ENCODE assay signal across 19 cellular contexts in the genomic region with DNA sequence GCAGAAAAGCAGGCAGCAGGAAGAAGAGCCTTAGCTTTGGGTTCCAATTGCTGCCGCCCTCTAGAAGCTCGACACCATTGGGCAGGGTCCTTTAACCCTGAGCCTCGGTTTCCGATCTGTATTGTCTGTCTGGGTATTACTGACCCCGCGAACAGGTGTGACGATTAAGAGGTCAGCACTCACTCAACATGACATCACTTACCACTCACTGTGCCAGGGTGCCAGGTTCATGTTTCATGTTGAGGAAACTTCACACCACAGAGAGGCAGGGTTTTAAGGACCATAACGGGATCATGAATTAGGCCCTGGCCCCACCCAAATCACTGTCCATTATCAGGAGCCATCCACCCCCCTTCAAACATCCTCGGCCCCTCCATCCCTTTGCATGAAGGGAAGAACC.
DNase-seq lines count a peak whose midpoint lies in the region; ATAC-seq, FAIRE-seq and TF ChIP-seq lines count a peak whose summit lies in the region.
"Had no signal": no experiment of that assay in that cellular context is flagged by ENCODE, and none has a peak within 500 bp of the region (broad histone marks: within the 10 kb centered on the region; RNA-seq: fewer than 3 reads in every experiment).

No MANE protein-coding gene starts in this region.

- H3F3A ChIP-seq in neural progenitor cell (ENCODE audit: low read depth), result no peaks in the 10 kb centered on the region

- H4K20me1 ChIP-seq in HepG2 (ENCODE audit: insufficient read depth, low read length), result no peaks in the 10 kb centered on the region
- H4K20me1 ChIP-seq in neural progenitor cell (ENCODE audit: low read depth), result peaks cover 14% of the 10 kb centered on the region

- H3K36me3 ChIP-seq in CD4-positive, alpha-beta memory T cell (ENCODE audit: insufficient read depth, low read length), result peaks cover 30% of the 10 kb centered on the region
- H3K36me3 ChIP-seq in HepG2 (replicated peaks in 1 of 2; ENCODE audit: control insufficient read depth in 1 of 2, insufficient read depth in 2 of 2, low read length in 2 of 2) (peaks cover 12 to 40% of the 10 kb centered on the region in 2 experiments; a peak in 4 of 5 replicates), neural progenitor cell (no peaks in the 10 kb centered on the region)

- peaks cover 12% of the 10 kb centered on the region for H3K4me1 ChIP-seq in CD4-positive, alpha-beta memory T cell (ENCODE audit: insufficient read depth, low read length)
- peaks cover 29% of the 10 kb centered on the region for H3K4me1 ChIP-seq in HepG2 (ENCODE audit: insufficient read depth, low read length)
- H3K4me1 ChIP-seq in neural progenitor cell, result peaks cover 8% of the 10 kb centered on the region
- H3K4me1 ChIP-seq: HAP-1 had no signal

- WGBS in HepG2 (ENCODE audit: low lambda C conversion rate), result over 99% methylated on average over 9 of the region's 9 CpGs

- TF ChIP-seq RAD21 in HepG2 (CRISPR knock-in tag; IDR thresholded peaks at IDR 0.05), result no peak

- no peak for TF ChIP-seq EP300 in HepG2 (IDR thresholded peaks at IDR 0.05; ENCODE audit: low read depth in 2 of 2, low read length in 2 of 2)
- no peak for TF ChIP-seq EP300 in HepG2 (CRISPR knock-in tag; IDR thresholded peaks at IDR 0.05; ENCODE audit: borderline replicate concordance)

- POLR2A ChIA-PET in CD4-positive, alpha-beta memory T cell (lab: Charles Lee; ENCODE audit: partially characterized antibody), result no interaction called here
- POLR2A ChIA-PET in HepG2 (lab: Yijun Ruan, JAX), result interaction anchor here (0.6 kb wide), 1 partner anchor 74 kb away, joined by 3 read pairs; no protein-coding TSS in a partner anchor

- no peaks in the 10 kb centered on the region for H3K79me2 ChIP-seq in HepG2 (ENCODE audit: insufficient read depth, low read length)
- no peaks in the 10 kb centered on the region for H3K79me2 ChIP-seq in neural progenitor cell (ENCODE audit: low read depth)

- no peaks in the 10 kb centered on the region for H3K9me3 ChIP-seq in CD4-positive, alpha-beta memory T cell (ENCODE audit: control insufficient read depth in 1 of 2, low read length in 2 of 2)
- no peaks in the 10 kb centered on the region for H3K9me3 ChIP-seq in HepG2 (ENCODE audit: low read length)
- no peaks in the 10 kb centered on the region for H3K9me3 ChIP-seq in neural progenitor cell (ENCODE audit: low read depth)
- H3K9me3 ChIP-seq: HAP-1 had no signal

- DNase-seq in CD4-positive, alpha-beta memory T cell, result no peak
- peak; percentile 30 for DNase-seq in LHCN-M2 (ENCODE audit: low read depth)
- no peak for DNase-seq in HepG2 (ENCODE audit: low spot score)
- no peak for DNase-seq in neural progenitor cell (ENCODE audit: low spot score)
- DNase-seq in substantia nigra (lab: John Stamatoyannopoulos, UW), result no peak
- DNase-seq: C1 segment of cervical spinal cord, COR-L47, KG1, NCI-H1417, NCI-H187, NCI-H2107, NCI-H2227 treated with DMSO at 0.1 percent for 48 hours, NCI-H510A treated with DMSO at 0.1 percent for 48 hours, NCI-H774 had no signal

- no peak overlapping the region for H3K4me2 ChIP-seq in HepG2 (ENCODE audit: low read depth, low read length)
- no peak overlapping the region for H3K4me2 ChIP-seq in neural progenitor cell

- H3K36me3 Mint-ChIP-seq in CD4-positive, alpha-beta memory T cell, result peaks cover 16 to 32% of the 10 kb centered on the region in 2 donors
- H3K36me3 Mint-ChIP-seq in neural progenitor cell, result peaks cover 17% of the 10 kb centered on the region

- H3K27ac ChIP-seq in CD4-positive, alpha-beta memory T cell (ENCODE audit: low read depth, low read length), result no peak overlapping the region
- peak overlapping the region; percentile 78 for H3K27ac ChIP-seq in HepG2 (ENCODE audit: extremely low read length, insufficient read depth, low read length)
- no peak overlapping the region for H3K27ac ChIP-seq in neural progenitor cell
- H3K27ac ChIP-seq in substantia nigra (ENCODE audit: low read depth, low read length, poor library complexity, severe bottlenecking), result no peak overlapping the region
- H3K27ac ChIP-seq: RWPE1 had no signal

- no peaks in the 10 kb centered on the region for H3K27me3 Mint-ChIP-seq in CD4-positive, alpha-beta memory T cell
- no peaks in the 10 kb centered on the region for H3K27me3 Mint-ChIP-seq in neural progenitor cell (ENCODE audit: insufficient read depth, low read depth)

- no peak overlapping the region for H3K4me3 Mint-ChIP-seq in CD4-positive, alpha-beta memory T cell
- no peak overlapping the region for H3K4me3 Mint-ChIP-seq in neural progenitor cell

- TF ChIP-seq CTCF in HepG2 (CRISPR knock-in tag; IDR thresholded peaks at IDR 0.05) (no peak), neural progenitor cell (IDR thresholded peaks at IDR 0.05) (no peak)

- CTCF ChIA-PET in CD4-positive, alpha-beta memory T cell (lab: Charles Lee; ENCODE audit: partially characterized antibody), result no interaction called here
- CTCF ChIA-PET in HepG2 (lab: Yijun Ruan, JAX; ENCODE audit: low intra/inter-chr PET ratio, low total read pairs), result no interaction called here

- H3K27ac Mint-ChIP-seq in CD4-positive, alpha-beta memory T cell, result peak overlapping the region in 4 of 7 donors; percentile 20 to 30 (median 23)
- H3K27ac Mint-ChIP-seq in neural progenitor cell, result peak overlapping the region; percentile 66

- in situ Hi-C loops in HepG2 (cut with HindIII; ENCODE audit: extremely low pct_ligation_motif_present, low pct_unique_long_range_greater_than_20kb), result no loop called here

- no TSS peak for BruUV-seq in HepG2 (replicated peaks; lab: Mats Ljungman, UMichigan)

- H2AFZ ChIP-seq in HepG2 (ENCODE audit: low read length) (no peak overlapping the region), neural progenitor cell (replicated peaks) (no peak overlapping the region)

- intact Hi-C loops in CD4-positive, alpha-beta memory T cell (cut with micrococcal nuclease), result no loop called here
- intact Hi-C loops in HepG2 (cut with micrococcal nuclease; ENCODE audit: unreplicated experiment), result loop anchor here (10.0 kb wide), 1 partner anchor 56 kb away; no protein-coding TSS in a partner anchor

- FAIRE-seq in HepG2 (lab: Jason Lieb, UNC), result no peak
- FAIRE-seq: G401.6 had no signal

- H3K9ac ChIP-seq in HepG2 (ENCODE audit: insufficient read depth, low read depth, low read length) (no peak overlapping the region), neural progenitor cell (no peak overlapping the region)

- H3K9me3 Mint-ChIP-seq in CD4-positive, alpha-beta memory T cell, result peaks cover 0 to 4% (median 0%) of the 10 kb centered on the region in 8 donors
- no peaks in the 10 kb centered on the region for H3K9me3 Mint-ChIP-seq in neural progenitor cell

- ATAC-seq in HepG2 (no peak), GM21423 (IDR thresholded peaks at IDR 0.05; ENCODE audit: unreplicated experiment) (no peak), HG03439 (IDR thresholded peaks at IDR 0.05; ENCODE audit: unreplicated experiment) (no peak)

- TF ChIP-seq POLR2A in HepG2 (IDR thresholded peaks at IDR 0.05; ENCODE audit: insufficient read depth in 1 of 2, low read depth in 2 of 2, low read length in 2 of 2), result no peak

- H3K27me3 ChIP-seq in CD4-positive, alpha-beta memory T cell (ENCODE audit: insufficient read depth, low read length), result no peaks in the 10 kb centered on the region
- no peaks in the 10 kb centered on the region for H3K27me3 ChIP-seq in HepG2 (ENCODE audit: control insufficient read depth in 1 of 2, insufficient read depth in 2 of 2, low read length in 2 of 2)
- no peaks in the 10 kb centered on the region for H3K27me3 ChIP-seq in neural progenitor cell

- H3K4me1 Mint-ChIP-seq in CD4-positive, alpha-beta memory T cell, result peaks cover 7 to 29% (median 18%) of the 10 kb centered on the region in 4 donors
- peaks cover 3% of the 10 kb centered on the region for H3K4me1 Mint-ChIP-seq in neural progenitor cell

- no peak overlapping the region for H3K4me3 ChIP-seq in CD4-positive, alpha-beta memory T cell (ENCODE audit: low read length in 2 of 2)
- H3K4me3 ChIP-seq in HepG2 (replicated peaks in 1 of 3; ENCODE audit: insufficient read depth in 1 of 3, low read depth in 2 of 3, low read length in 3 of 3) (no peak overlapping the region), neural progenitor cell (no peak overlapping the region)
- H3K4me3 ChIP-seq: HAP-1 had no signal

TF ChIP-seq in HepG2, 621 proteins besides CTCF, POLR2A, EP300 and RAD21:
- TF ChIP-seq ELF1 (CRISPR knock-in tag; IDR thresholded peaks at IDR 0.05), result peak; percentile 4; the same call in 1 of the 2 replicates
- TF ChIP-seq SALL2 (CRISPR knock-in tag; IDR thresholded peaks at IDR 0.05), result 0 out of 2 replicates have a peak, but pooled peaks have one; percentile 27
- TF ChIP-seq, protein P1, sequence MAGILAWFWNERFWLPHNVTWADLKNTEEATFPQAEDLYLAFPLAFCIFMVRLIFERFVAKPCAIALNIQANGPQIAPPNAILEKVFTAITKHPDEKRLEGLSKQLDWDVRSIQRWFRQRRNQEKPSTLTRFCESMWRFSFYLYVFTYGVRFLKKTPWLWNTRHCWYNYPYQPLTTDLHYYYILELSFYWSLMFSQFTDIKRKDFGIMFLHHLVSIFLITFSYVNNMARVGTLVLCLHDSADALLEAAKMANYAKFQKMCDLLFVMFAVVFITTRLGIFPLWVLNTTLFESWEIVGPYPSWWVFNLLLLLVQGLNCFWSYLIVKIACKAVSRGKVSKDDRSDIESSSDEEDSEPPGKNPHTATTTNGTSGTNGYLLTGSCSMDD (CRISPR knock-in tag; IDR thresholded peaks at IDR 0.05), result no peak
